ENCODE assay signal across 8 cellular contexts in the genomic region with DNA sequence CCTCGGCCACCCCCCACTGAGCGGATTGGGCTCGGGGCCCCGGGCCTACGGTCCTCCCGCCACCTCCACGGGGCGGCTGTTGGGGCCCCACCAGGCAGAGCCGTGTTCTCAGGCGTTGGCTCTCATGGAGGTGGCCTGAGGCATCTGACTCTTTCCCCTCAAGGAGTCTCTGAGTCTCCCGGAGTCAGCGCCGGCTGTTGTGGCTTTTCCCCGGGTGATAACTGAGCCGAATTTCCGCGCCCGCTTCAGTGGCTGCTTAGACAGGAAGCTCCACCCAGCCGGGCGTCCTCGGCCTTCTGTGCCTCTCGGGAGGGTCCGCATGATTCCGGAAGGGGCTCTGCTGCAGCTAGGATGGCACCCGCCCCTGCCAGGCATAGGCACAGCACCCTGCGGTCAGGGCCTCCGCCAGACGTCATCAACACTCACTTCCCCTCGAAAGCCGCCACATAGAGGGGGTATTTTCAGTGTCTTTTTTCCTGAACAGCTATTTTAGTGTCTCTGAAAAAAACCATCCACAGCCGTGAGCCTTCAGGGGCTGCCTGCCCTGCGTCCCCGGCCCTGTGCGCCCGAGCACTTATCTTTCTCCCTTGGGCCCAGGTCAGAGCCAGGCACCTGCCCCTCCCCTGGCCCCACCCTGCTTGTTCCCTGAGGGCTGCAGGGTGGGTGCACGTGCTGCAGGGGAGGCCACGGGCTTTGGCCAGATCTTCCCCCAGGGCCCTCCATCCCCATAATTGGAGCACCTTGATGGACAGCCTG.
A peak's percentile ranks its signal among the peaks of the same experiment; 100 is the strongest.
DNase-seq lines count a peak whose midpoint lies in the region; ATAC-seq and TF ChIP-seq lines count a peak whose summit lies in the region.

No MANE protein-coding gene starts in this region.

- H3K27ac ChIP-seq in colonic mucosa, result peak overlapping the region; percentile 72
- peak overlapping the region; percentile 39 for H3K27ac ChIP-seq in muscle layer of duodenum (ENCODE audit: low read length)
- H3K27ac ChIP-seq in stomach, result peak overlapping the region; percentile 60 to 90 (median 83)

- H3K9ac ChIP-seq in colonic mucosa (ENCODE audit: low read depth in 2 of 2, low read length in 2 of 2), result peak overlapping the region; percentile 46 to 74

- CTCF ChIA-PET in activated CD4-positive, alpha-beta T cell treated with anti-CD3 and anti-CD28 coated beads for 36 hours (lab: Charles Lee), result interaction anchor here (0.6 to 1.3 kb wide), 5 partner anchors 10 to 256 kb away, joined by 3 to 4 read pairs (median 3); a partner anchor contains a TSS

- H3K27me3 Mint-ChIP-seq in activated CD4-positive, alpha-beta T cell treated with anti-CD3 and anti-CD28 coated beads for 36 hours, result no peaks in the 10 kb centered on the region

- no peak for TF ChIP-seq POLR2A in stomach (IDR thresholded peaks at IDR 0.05)

- H3K4me3 ChIP-seq in colonic mucosa (peak overlapping the region; percentile 25), muscle layer of duodenum (ENCODE audit: low read depth in 1 of 2, low read length in 2 of 2) (peak overlapping the region in 1 of 2 donors; percentile 7), stomach (peak overlapping the region; percentile 5 to 32 (median 22))

- WGBS in stomach, 5 donors, result 39 to 58% (median 53%) methylated on average over 32 to 37 of the region's 37 CpGs

- POLR2A ChIA-PET in activated CD4-positive, alpha-beta T cell treated with anti-CD3 and anti-CD28 coated beads for 36 hours (lab: Charles Lee), result interaction anchor here (0.5 to 2.7 kb wide), 9 partner anchors 9 to 137 kb away, joined by 3 to 19 read pairs (median 4); no protein-coding TSS in a partner anchor

- H3K36me3 Mint-ChIP-seq in activated CD4-positive, alpha-beta T cell treated with anti-CD3 and anti-CD28 coated beads for 36 hours (ENCODE audit: low read depth), result peaks cover 26% of the 10 kb centered on the region

- no peaks in the 10 kb centered on the region for H3K9me3 Mint-ChIP-seq in activated CD4-positive, alpha-beta T cell treated with anti-CD3 and anti-CD28 coated beads for 36 hours (ENCODE audit: low read depth)

- intact Hi-C loops in activated CD4-positive, alpha-beta T cell treated with anti-CD3 and anti-CD28 coated beads for 36 hours (cut with DNase I, micrococcal nuclease), result loop anchor here (1.0 to 5.0 kb wide), 13 partner anchors 11 to 246 kb away; a partner anchor contains a TSS
- intact Hi-C loops in colonic mucosa (cut with DNase I) (loop anchor here (5.0 kb wide), 1 partner anchor 59 kb away; no protein-coding TSS in a partner anchor), stomach (cut with DNase I; ENCODE audit: low total_unique reads) (loop anchor here (10.0 kb wide), 1 partner anchor 96 kb away; no protein-coding TSS in a partner anchor)

- TF ChIP-seq CTCF in colonic mucosa (IDR thresholded peaks at IDR 0.05) (no peak), stomach (IDR thresholded peaks at IDR 0.05) (no peak)

- H3K27ac Mint-ChIP-seq in activated CD4-positive, alpha-beta T cell treated with anti-CD3 and anti-CD28 coated beads for 36 hours, result peak overlapping the region; percentile 95

- no peak for TF ChIP-seq EP300 in stomach (IDR thresholded peaks at IDR 0.05)

- H3K4me1 Mint-ChIP-seq in activated CD4-positive, alpha-beta T cell treated with anti-CD3 and anti-CD28 coated beads for 36 hours, result peaks cover 59% of the 10 kb centered on the region

- H3K36me3 ChIP-seq in colonic mucosa (no peaks in the 10 kb centered on the region), muscle layer of duodenum (ENCODE audit: control insufficient read depth in 1 of 2, insufficient read depth in 2 of 2, low read length in 2 of 2) (peaks cover 12 to 25% of the 10 kb centered on the region in 2 donors), stomach (peaks cover 28 to 41% (median 36%) of the 10 kb centered on the region in 4 donors)

- peak; percentile 52 for ATAC-seq in GM19324 (IDR thresholded peaks at IDR 0.05; ENCODE audit: low FRiP score, unreplicated experiment)
- peak; percentile 55 for ATAC-seq in HG03432 (IDR thresholded peaks at IDR 0.05; ENCODE audit: unreplicated experiment)
- ATAC-seq in activated CD4-positive, alpha-beta T cell treated with anti-CD3 and anti-CD28 coated beads for 36 hours, result peak; percentile 81

- no peaks in the 10 kb centered on the region for H3K9me3 ChIP-seq in colonic mucosa
- H3K9me3 ChIP-seq in muscle layer of duodenum (ENCODE audit: control insufficient read depth in 1 of 2, low read length in 2 of 2), result no peaks in the 10 kb centered on the region
- no peaks in the 10 kb centered on the region for H3K9me3 ChIP-seq in stomach

- H3K4me1 ChIP-seq in colonic mucosa (peaks cover 14% of the 10 kb centered on the region), muscle layer of duodenum (ENCODE audit: control insufficient read depth in 1 of 2, insufficient read depth in 2 of 2, low read length in 2 of 2) (peaks cover 10 to 68% of the 10 kb centered on the region in 2 donors), stomach (peaks cover 32 to 87% (median 66%) of the 10 kb centered on the region in 4 donors)

- peak; percentile 95 for DNase-seq in activated CD4-positive, alpha-beta T cell treated with anti-CD3 and anti-CD28 coated beads for 36 hours
- DNase-seq in colonic mucosa, result peak; percentile 71
- peak; percentile 74 for DNase-seq in stomach
- DNase-seq in GOT3 (lab: John Stamatoyannopoulos, UW), result no peak
- no peak for DNase-seq in COLO829 (ENCODE audit: low spot score)

- H3K27me3 ChIP-seq in colonic mucosa, result no peaks in the 10 kb centered on the region
- H3K27me3 ChIP-seq in muscle layer of duodenum (ENCODE audit: low read depth, low read length), result no peaks in the 10 kb centered on the region
- H3K27me3 ChIP-seq in stomach, result no peaks in the 10 kb centered on the region

- peak overlapping the region; percentile 79 for H3K4me3 Mint-ChIP-seq in activated CD4-positive, alpha-beta T cell treated with anti-CD3 and anti-CD28 coated beads for 36 hours

Comparison
In these comparisons a context has a peak if more than half of its experiments do, and no peak if none do; other contexts are left out.
1. DNase-seq: peak in activated CD4-positive, alpha-beta T cell treated with anti-CD3 and anti-CD28 coated beads for 36 hours (single experiment), colonic mucosa (single experiment) and stomach (single experiment); none in GOT3 (single experiment) and COLO829 (single experiment).
2. Peak in every context shown above with its lines, with median percentiles within 50 percentile points of each other: ATAC-seq and H3K27ac ChIP-seq.